In the genomic region with DNA sequence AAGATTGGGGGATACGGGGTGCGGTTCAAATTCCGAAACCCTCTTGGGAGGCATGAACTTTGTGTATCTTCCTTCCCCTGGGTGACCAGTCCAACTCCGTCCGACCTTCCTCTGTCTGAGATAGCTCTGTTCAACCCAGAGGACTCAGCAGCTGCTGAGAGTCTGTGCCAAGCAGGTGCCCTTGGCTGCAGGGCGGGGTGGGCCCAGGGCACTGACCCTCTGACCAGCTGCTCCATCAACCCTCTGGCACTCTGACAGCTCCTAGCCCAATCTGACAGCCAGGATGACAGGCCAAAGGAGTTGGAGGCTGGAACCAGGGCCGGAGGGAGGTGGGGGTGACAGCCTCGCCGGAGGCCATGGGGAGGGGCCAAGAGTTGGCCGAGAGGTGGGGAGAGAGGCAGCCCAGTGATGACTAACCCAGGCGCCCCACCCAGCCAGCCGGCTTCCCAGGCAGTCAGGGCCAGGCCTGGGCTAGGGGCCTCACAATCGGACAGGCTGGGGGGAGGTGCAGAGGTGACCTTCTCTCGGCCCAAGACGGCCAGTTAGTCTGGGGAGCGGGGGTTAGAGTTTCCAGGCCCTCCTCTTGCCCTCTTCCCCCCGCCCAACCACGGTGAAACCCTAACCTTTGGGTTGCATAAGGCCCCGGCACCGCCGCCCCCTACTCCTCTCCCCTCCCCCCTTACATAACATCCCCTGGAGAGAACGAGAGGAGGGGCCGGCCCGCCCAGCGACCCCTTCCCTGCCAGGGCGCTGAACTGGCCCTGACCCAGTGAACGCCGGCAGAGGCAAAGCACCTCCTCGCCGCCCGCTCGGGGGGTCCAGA, we compare ENCODE assay signal across 8 cellular contexts. TPM values are rescaled to one million over a fixed set of nuclear protein-coding genes. Genes with fewer than 3 reads are reported as not detected.
DNase-seq lines count a peak whose midpoint lies in the region; ATAC-seq and TF ChIP-seq lines count a peak whose summit lies in the region.

No MANE protein-coding gene starts in this region.

- POLR2A ChIA-PET in naive thymus-derived CD4-positive, alpha-beta T cell (lab: Charles Lee), result interaction anchor here (0.5 to 3.1 kb wide), 7 partner anchors 11 to 314 kb away, joined by 3 to 32 read pairs (median 5); a partner anchor contains a TSS

- H3K4me1 ChIP-seq in DOHH2 (ENCODE audit: control insufficient read depth, low read length) (peaks cover 43% of the 10 kb centered on the region), fibroblast of lung (ENCODE audit: control insufficient read depth, extremely low read depth, insufficient read depth, low read length) (peaks cover 30% of the 10 kb centered on the region), urinary bladder (ENCODE audit: insufficient read depth) (no peaks in the 10 kb centered on the region)
- H3K4me1 ChIP-seq in naive thymus-derived CD4-positive, alpha-beta T cell (ENCODE audit: control insufficient read depth in 2 of 2, insufficient read depth in 2 of 2, low read length in 2 of 2), result peaks cover 20 to 30% of the 10 kb centered on the region in 2 donors

- ATAC-seq in activated T-cell treated with anti-CD3 and anti-CD28 coated beads, Interleukin-2, amount 50 U/mL, for 4 hours, result no peak
- ATAC-seq in naive thymus-derived CD4-positive, alpha-beta T cell, result no peak
- ATAC-seq in GM18867 (IDR thresholded peaks at IDR 0.05; ENCODE audit: unreplicated experiment) (no peak), GM21360 (IDR thresholded peaks at IDR 0.05; ENCODE audit: unreplicated experiment) (no peak)

- H3K36me3 ChIP-seq in DOHH2 (ENCODE audit: control insufficient read depth, low read length) (no peaks in the 10 kb centered on the region), fibroblast of lung (ENCODE audit: control insufficient read depth, insufficient read depth, low read length) (peaks cover 25% of the 10 kb centered on the region), urinary bladder (ENCODE audit: insufficient read depth) (no peaks in the 10 kb centered on the region)
- no peaks in the 10 kb centered on the region for H3K36me3 ChIP-seq in naive thymus-derived CD4-positive, alpha-beta T cell (ENCODE audit: control insufficient read depth in 2 of 3, insufficient read depth in 3 of 3, low read length in 3 of 3)

- H3F3A ChIP-seq in DOHH2 (ENCODE audit: control insufficient read depth, insufficient read depth), result peaks cover 7% of the 10 kb centered on the region

- H3K4me3 ChIP-seq in DOHH2 (ENCODE audit: low read length) (peak overlapping the region; percentile 84), fibroblast of lung (replicated peaks in 1 of 4; ENCODE audit: control extremely low read depth in 1 of 4, insufficient read depth in 1 of 4, low read depth in 3 of 4, low read length in 4 of 4) (peak overlapping the region; percentile 78 to 98 (median 84)), urinary bladder (ENCODE audit: low read depth, low read length) (peak overlapping the region; percentile 89)
- H3K4me3 ChIP-seq in naive thymus-derived CD4-positive, alpha-beta T cell (ENCODE audit: low read length), result peak overlapping the region; percentile 60

- no peaks in the 10 kb centered on the region for H3K27me3 Mint-ChIP-seq in activated T-cell treated with anti-CD3 and anti-CD28 coated beads, Interleukin-2, amount 50 U/mL, for 4 hours (ENCODE audit: low read depth)
- peaks cover 0 to 16% (median 6%) of the 10 kb centered on the region in 5 donors for H3K27me3 Mint-ChIP-seq in naive thymus-derived CD4-positive, alpha-beta T cell

- peaks cover 42% of the 10 kb centered on the region for H3K27me3 ChIP-seq in DOHH2 (ENCODE audit: control insufficient read depth, low read length)
- H3K27me3 ChIP-seq in fibroblast of lung (ENCODE audit: control insufficient read depth, insufficient read depth, low read length), result no peaks in the 10 kb centered on the region
- peaks cover 0 to 7% of the 10 kb centered on the region in 2 donors for H3K27me3 ChIP-seq in naive thymus-derived CD4-positive, alpha-beta T cell (ENCODE audit: control insufficient read depth in 2 of 2, insufficient read depth in 2 of 2, low read length in 2 of 2)

- H3K9ac ChIP-seq in fibroblast of lung (ENCODE audit: insufficient read depth, low read length), result peak overlapping the region; percentile 99

- H3K9me3 ChIP-seq in DOHH2 (ENCODE audit: control insufficient read depth, insufficient read depth, low read length) (no peaks in the 10 kb centered on the region), fibroblast of lung (ENCODE audit: control insufficient read depth, insufficient read depth, low read depth, low read length) (no peaks in the 10 kb centered on the region)
- H3K9me3 ChIP-seq in naive thymus-derived CD4-positive, alpha-beta T cell (ENCODE audit: control insufficient read depth in 2 of 3, low read length in 3 of 3), result no peaks in the 10 kb centered on the region

- intact Hi-C loops in naive thymus-derived CD4-positive, alpha-beta T cell (cut with micrococcal nuclease), result loop anchor here (5.0 kb wide), 1 partner anchor 48 kb away; no protein-coding TSS in a partner anchor

- no peaks in the 10 kb centered on the region for H3K9me2 ChIP-seq in DOHH2 (replicated peaks; ENCODE audit: control insufficient read depth, low read length)

- DNase-seq in NCI-H226, result peak; percentile 89
- DNase-seq in activated T-cell treated with anti-CD3 and anti-CD28 coated beads, Interleukin-2, amount 50 U/mL, for 4 hours, result peak; percentile 49
- DNase-seq in fibroblast of lung (ENCODE audit: low read depth in 2 of 2), result peak; percentile 87 to 95
- peak in 3 of 9 donors; percentile 38 to 57 (median 44) for DNase-seq in naive thymus-derived CD4-positive, alpha-beta T cell

- H3K9me3 Mint-ChIP-seq in activated T-cell treated with anti-CD3 and anti-CD28 coated beads, Interleukin-2, amount 50 U/mL, for 4 hours, result no peaks in the 10 kb centered on the region
- no peaks in the 10 kb centered on the region for H3K9me3 Mint-ChIP-seq in naive thymus-derived CD4-positive, alpha-beta T cell

- WGBS in urinary bladder, result 1% methylated on average over 32 of the region's 32 CpGs

- TF ChIP-seq CTCF in DOHH2 (IDR thresholded peaks at IDR 0.05; ENCODE audit: low read depth, low read length, poor library complexity, severe bottlenecking) (no peak), fibroblast of lung (conservative IDR thresholded peaks at IDR 0.05 in 1 of 2, IDR thresholded peaks at IDR 0.05 in 1 of 2; ENCODE audit: low read depth in 1 of 2, low read length in 2 of 2) (no peak)

- peak overlapping the region; percentile 76 for H3K4me3 Mint-ChIP-seq in activated T-cell treated with anti-CD3 and anti-CD28 coated beads, Interleukin-2, amount 50 U/mL, for 4 hours
- peak overlapping the region in 7 of 10 donors; percentile 23 to 97 (median 65) for H3K4me3 Mint-ChIP-seq in naive thymus-derived CD4-positive, alpha-beta T cell

- H3K27ac ChIP-seq in DOHH2 (ENCODE audit: low read depth, low read length) (no peak overlapping the region), fibroblast of lung (ENCODE audit: insufficient read depth, low read length) (peak overlapping the region; percentile 99), urinary bladder (ENCODE audit: low read depth) (peak overlapping the region; percentile 88)
- H3K27ac ChIP-seq in naive thymus-derived CD4-positive, alpha-beta T cell (ENCODE audit: low read depth, low read length), result peak overlapping the region; percentile 73

- H3K4me2 ChIP-seq in DOHH2 (ENCODE audit: low read length) (peak overlapping the region; percentile 93), fibroblast of lung (ENCODE audit: extremely low read depth, insufficient read depth, low read length) (peak overlapping the region; percentile 69)

- H4K20me1 ChIP-seq in DOHH2 (ENCODE audit: control insufficient read depth, insufficient read depth, low read depth, low read length), result no peaks in the 10 kb centered on the region
- peaks cover 12% of the 10 kb centered on the region for H4K20me1 ChIP-seq in fibroblast of lung (ENCODE audit: control insufficient read depth, extremely low read depth, insufficient read depth, low read length)

- H3K27ac Mint-ChIP-seq in naive thymus-derived CD4-positive, alpha-beta T cell, result peak overlapping the region in 2 of 9 donors; percentile 6 to 36

- H2AFZ ChIP-seq in fibroblast of lung (ENCODE audit: low read length), result no peak overlapping the region

- CTCF ChIA-PET in naive thymus-derived CD4-positive, alpha-beta T cell (lab: Charles Lee), result interaction anchor here (0.6 to 1.6 kb wide), 4 partner anchors 52 to 565 kb away, joined by 3 to 4 read pairs (median 4); no protein-coding TSS in a partner anchor

- H3K36me3 Mint-ChIP-seq in activated T-cell treated with anti-CD3 and anti-CD28 coated beads, Interleukin-2, amount 50 U/mL, for 4 hours (ENCODE audit: insufficient read depth), result peaks cover 5% of the 10 kb centered on the region
- H3K36me3 Mint-ChIP-seq in naive thymus-derived CD4-positive, alpha-beta T cell, result peaks cover 0 to 13% (median 0%) of the 10 kb centered on the region in 5 donors

- peaks cover 31% of the 10 kb centered on the region for H3K4me1 Mint-ChIP-seq in activated T-cell treated with anti-CD3 and anti-CD28 coated beads, Interleukin-2, amount 50 U/mL, for 4 hours (ENCODE audit: low read depth)
- H3K4me1 Mint-ChIP-seq in naive thymus-derived CD4-positive, alpha-beta T cell, result peaks cover 20 to 47% (median 28%) of the 10 kb centered on the region in 7 donors

- H3K79me2 ChIP-seq in DOHH2 (ENCODE audit: control insufficient read depth, low read length) (no peaks in the 10 kb centered on the region), fibroblast of lung (ENCODE audit: control insufficient read depth, insufficient read depth, low read length) (peaks cover 41% of the 10 kb centered on the region)

RNA-seq across cellular contexts. Expression of a gene that starts 5.0 kb away (rescaled TPM):
- total RNA-seq in activated T-cell treated with anti-CD3 and anti-CD28 coated beads, Interleukin-2, amount 50 U/mL, for 4 hours, result under 1 TPM; 0.08 to 0.19 (median 0.13) TPM
- total RNA-seq in fibroblast of lung (5.1 and 9.7 TPM in 2 replicates), urinary bladder (3.8 TPM)
- polyA plus RNA-seq in fibroblast of lung (3.3 and 7.1 TPM in 2 replicates), urinary bladder (4.6 TPM)
- 3.8 and 10.9 TPM in 2 replicates for polyA plus RNA-seq in fibroblast of lung (2012)
- polyA minus RNA-seq in fibroblast of lung (ENCODE audit: low replicate concordance), result 2.7 and 12.4 TPM in 2 replicates
- total RNA-seq in naive thymus-derived CD4-positive, alpha-beta T cell, result under 1 TPM in 4 of 5 experiments, not detected in 1; 0.05 to 0.49 (median 0.08) TPM
- not detected for polyA plus RNA-seq in naive thymus-derived CD4-positive, alpha-beta T cell

RNA-seq across cellular contexts. Expression of a gene that starts 9.3 kb away (rescaled TPM):
- 10 to 100 TPM; 21.1 to 24.0 (median 21.5) TPM for total RNA-seq in activated T-cell treated with anti-CD3 and anti-CD28 coated beads, Interleukin-2, amount 50 U/mL, for 4 hours
- total RNA-seq in fibroblast of lung, result 26.2 and 31.5 TPM in 2 replicates
- polyA plus RNA-seq in fibroblast of lung, result 5.4 and 6.6 TPM in 2 replicates
- 11.7 and 15.4 TPM in 2 replicates for polyA plus RNA-seq in fibroblast of lung (2012)
- polyA minus RNA-seq in fibroblast of lung (ENCODE audit: low replicate concordance), result 18.6 and 20.9 TPM in 2 replicates
- total RNA-seq in naive thymus-derived CD4-positive, alpha-beta T cell, result 10 to 100 TPM; 30.7 to 55.1 (median 38.3) TPM
- polyA plus RNA-seq in naive thymus-derived CD4-positive, alpha-beta T cell, result 10 to 100 TPM in 1 of 2 donors, 1 to 10 TPM in 1; 9.8 to 25.5 TPM
- total RNA-seq in urinary bladder, result 11.8 TPM
- polyA plus RNA-seq in urinary bladder, result 37.7 TPM

RNA-seq across cellular contexts. Expression of a gene that starts 27.5 kb away (rescaled TPM):
- under 1 TPM; 0.45 to 0.60 (median 0.56) TPM for total RNA-seq in activated T-cell treated with anti-CD3 and anti-CD28 coated beads, Interleukin-2, amount 50 U/mL, for 4 hours
- total RNA-seq in fibroblast of lung (under 0.01 and 0.17 TPM in 2 replicates), urinary bladder (0.37 TPM)
- polyA plus RNA-seq in fibroblast of lung (0.06 and 0.09 TPM in 2 replicates), urinary bladder (21.3 TPM)
- polyA plus RNA-seq in fibroblast of lung (2012), result 0.10 TPM in 1 of 2 replicates, not detected in the other
- 0.59 TPM in 1 of 2 replicates, not detected in the other for polyA minus RNA-seq in fibroblast of lung (ENCODE audit: low replicate concordance)
- 1 to 10 TPM in 1 of 5 experiments, under 1 TPM in 4; 0.27 to 1.4 (median 0.65) TPM for total RNA-seq in naive thymus-derived CD4-positive, alpha-beta T cell
- polyA plus RNA-seq in naive thymus-derived CD4-positive, alpha-beta T cell, result not detected

RNA-seq across cellular contexts. Expression of a gene that starts 30.5 kb away (rescaled TPM):
- total RNA-seq in activated T-cell treated with anti-CD3 and anti-CD28 coated beads, Interleukin-2, amount 50 U/mL, for 4 hours, result 100 to 1,000 TPM; 506 to 585 (median 522) TPM
- total RNA-seq in fibroblast of lung (74.5 and 122 TPM in 2 replicates), urinary bladder (107 TPM)
- polyA plus RNA-seq in fibroblast of lung (88.9 and 140 TPM in 2 replicates), urinary bladder (125 TPM)
- 132 and 182 TPM in 2 replicates for polyA plus RNA-seq in fibroblast of lung (2012)
- polyA minus RNA-seq in fibroblast of lung (ENCODE audit: low replicate concordance), result 607 and 770 TPM in 2 replicates
- 100 to 1,000 TPM; 388 to 554 (median 460) TPM for total RNA-seq in naive thymus-derived CD4-positive, alpha-beta T cell
- polyA plus RNA-seq in naive thymus-derived CD4-positive, alpha-beta T cell, result 100 to 1,000 TPM; 167 to 272 TPM

RNA-seq across cellular contexts. Expression of a gene that starts 46.7 kb away (rescaled TPM):
- total RNA-seq in activated T-cell treated with anti-CD3 and anti-CD28 coated beads, Interleukin-2, amount 50 U/mL, for 4 hours, result 1 to 10 TPM; 1.1 to 1.3 (median 1.3) TPM
- total RNA-seq in fibroblast of lung (199 and 429 TPM in 2 replicates), urinary bladder (303 TPM)
- polyA plus RNA-seq in fibroblast of lung (140 and 360 TPM in 2 replicates), urinary bladder (701 TPM)
- 77.7 and 190 TPM in 2 replicates for polyA plus RNA-seq in fibroblast of lung (2012)
- polyA minus RNA-seq in fibroblast of lung (ENCODE audit: low replicate concordance), result 42.1 and 138 TPM in 2 replicates
- total RNA-seq in naive thymus-derived CD4-positive, alpha-beta T cell, result 10 to 100 TPM in 1 of 5 experiments, 1 to 10 TPM in 3, not detected in 1; 1.5 to 12.1 (median 4.9) TPM
- 1 to 10 TPM; 4.6 to 8.9 TPM for polyA plus RNA-seq in naive thymus-derived CD4-positive, alpha-beta T cell
